Comparison of ENCODE assay signal across 8 cellular contexts in the genomic region with DNA sequence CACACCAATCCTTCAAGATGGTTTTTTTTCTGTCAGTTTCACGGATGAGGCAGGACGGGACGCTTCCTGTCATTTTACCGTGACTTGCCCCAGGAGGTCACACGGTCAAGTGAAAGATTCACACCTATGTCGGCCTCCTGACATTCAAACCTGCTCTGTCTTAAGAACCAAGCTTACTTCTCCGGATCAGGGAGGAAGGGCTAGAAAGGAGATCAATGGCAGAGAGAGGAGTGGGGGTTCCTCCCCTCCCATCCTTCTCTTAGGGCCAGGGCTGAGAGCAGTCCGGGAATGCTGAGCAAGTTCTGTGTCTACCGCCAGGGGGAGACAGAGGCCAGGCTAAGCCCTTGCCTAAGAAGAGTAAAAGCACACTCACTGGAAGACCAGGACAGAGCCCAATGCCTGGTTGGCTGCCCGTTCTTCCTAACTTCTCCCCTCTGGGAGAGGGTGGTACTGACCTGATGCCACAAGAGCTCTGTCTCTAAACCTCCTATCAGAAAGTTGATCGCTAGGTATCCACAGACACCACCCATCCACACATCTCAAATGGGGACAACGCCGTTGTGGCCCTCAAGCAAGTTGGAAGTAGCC. TPM values are rescaled to one million over a fixed set of nuclear protein-coding genes. Genes with fewer than 3 reads are reported as not detected.
A peak's percentile ranks its signal among the peaks of the same experiment; 100 is the strongest.
DNase-seq lines count a peak whose midpoint lies in the region; ATAC-seq, FAIRE-seq and TF ChIP-seq lines count a peak whose summit lies in the region.

No MANE protein-coding gene starts in this region.

- peaks cover under 1 to 4% of the 10 kb centered on the region in 2 experiments for H3K36me3 ChIP-seq in keratinocyte (ENCODE audit: control insufficient read depth in 2 of 2, extremely low read depth in 1 of 2, insufficient read depth in 2 of 2, low read length in 2 of 2)

- DNase-seq in GDM1 (lab: John Stamatoyannopoulos, UW), result peak; percentile 74
- DNase-seq in NCI-H2227 (lab: John Stamatoyannopoulos, UW; ENCODE audit: unreplicated experiment), result peak; percentile 94
- peak; percentile 47 to 65 (median 58) for DNase-seq in activated CD4-positive, CD25-positive, alpha-beta regulatory T cell (lab: John Stamatoyannopoulos, UW)
- DNase-seq in central memory CD8-positive, alpha-beta T cell (ENCODE audit: low spot score in 2 of 2), result peak; percentile 63 to 65
- DNase-seq in keratinocyte (ENCODE audit: low read depth, low spot score), result peak; percentile 80
- peak; percentile 67 to 80 for DNase-seq in stimulated activated CD4-positive, alpha-beta T cell treated with anti-CD3 and anti-CD28 coated beads, Interleukin-12 subunit alpha, Interleukin-12 subunit beta, amount 100 ng/mL, for 24 hours (ENCODE audit: low read depth in 2 of 2)

- H3K9ac ChIP-seq in keratinocyte (ENCODE audit: control insufficient read depth, extremely low read depth, insufficient read depth, low read length), result peak overlapping the region; percentile 78

- no peaks in the 10 kb centered on the region for H3K9me3 ChIP-seq in keratinocyte (ENCODE audit: control insufficient read depth, low read depth, low read length)

- H3K4me3 ChIP-seq in keratinocyte (ENCODE audit: control insufficient read depth in 2 of 3, extremely low read depth in 1 of 3, insufficient read depth in 2 of 3, low read depth in 1 of 3, low read length in 3 of 3), result peak overlapping the region; percentile 69 to 83 (median 80)

- no peaks in the 10 kb centered on the region for H3K9me3 Mint-ChIP-seq in central memory CD8-positive, alpha-beta T cell

- no peaks in the 10 kb centered on the region for H3K27me3 ChIP-seq in keratinocyte (ENCODE audit: control insufficient read depth, extremely low read depth, insufficient read depth, low read length)

- H3K79me2 ChIP-seq in keratinocyte (ENCODE audit: control insufficient read depth, insufficient read depth, low read length), result no peaks in the 10 kb centered on the region

- peaks cover 11% of the 10 kb centered on the region for H3K27me3 Mint-ChIP-seq in central memory CD8-positive, alpha-beta T cell

- peaks cover 7% of the 10 kb centered on the region for H3K36me3 Mint-ChIP-seq in central memory CD8-positive, alpha-beta T cell (ENCODE audit: insufficient read depth)

- peaks cover 8% of the 10 kb centered on the region for H3K4me1 ChIP-seq in keratinocyte (ENCODE audit: control insufficient read depth, extremely low read depth, insufficient read depth, low read length)

- TF ChIP-seq CTCF in keratinocyte (optimal IDR thresholded peaks at IDR 0.05 in 1 of 3, IDR thresholded peaks at IDR 0.05 in 1 of 3, conservative IDR thresholded peaks at IDR 0.05 in 1 of 3; ENCODE audit: extremely low read depth in 1 of 3, insufficient read depth in 2 of 3, low read length in 3 of 3), result peak; percentile 96 to 98 (median 97)

- peak overlapping the region; percentile 90 for H3K4me3 Mint-ChIP-seq in central memory CD8-positive, alpha-beta T cell

- ATAC-seq in HG02938 (IDR thresholded peaks at IDR 0.05; ENCODE audit: unreplicated experiment) (peak; percentile 32), HG02870 (IDR thresholded peaks at IDR 0.05; ENCODE audit: unreplicated experiment) (no peak)
- ATAC-seq in central memory CD8-positive, alpha-beta T cell (replicated peaks; ENCODE audit: extremely low read depth, poor library complexity, severe bottlenecking), result peak; percentile 34

- H3K4me1 Mint-ChIP-seq in central memory CD8-positive, alpha-beta T cell, result peaks cover 26% of the 10 kb centered on the region

- peak overlapping the region; percentile 75 for H3K27ac ChIP-seq in keratinocyte (ENCODE audit: control insufficient read depth, insufficient read depth, low read length)

- dilution Hi-C loops in keratinocyte (cut with MboI; ENCODE audit: extremely low pct_ligation_motif_present, low sequenced_read_pairs), result loop anchor here (5.0 kb wide), 1 partner anchor 66 kb away; no protein-coding TSS in a partner anchor

- H2AFZ ChIP-seq in keratinocyte (ENCODE audit: control insufficient read depth, low read length), result peak overlapping the region; percentile 97

- peak; percentile 92 for FAIRE-seq in keratinocyte (lab: Jason Lieb, UNC)

- peak overlapping the region; percentile 90 for H3K27ac Mint-ChIP-seq in central memory CD8-positive, alpha-beta T cell (ENCODE audit: low read depth)

- no peaks in the 10 kb centered on the region for H4K20me1 ChIP-seq in keratinocyte (ENCODE audit: control insufficient read depth, extremely low read depth, insufficient read depth, low read length)

- no peaks in the 10 kb centered on the region for H3K9me1 ChIP-seq in keratinocyte (ENCODE audit: control insufficient read depth, extremely low read depth, insufficient read depth, low read length)

- peak overlapping the region; percentile 100 for H3K4me2 ChIP-seq in keratinocyte (ENCODE audit: control insufficient read depth, extremely low read depth, insufficient read depth, low read depth, low read length)

RNA-seq across cellular contexts. Expression of a gene that starts 1.1 kb away (rescaled TPM):
- polyA plus RNA-seq in keratinocyte, result 7.7 to 14.2 TPM (median 7.7 TPM) in 3 replicates
- polyA plus RNA-seq in keratinocyte (2011; ENCODE audit: low read depth), result 1.3 TPM
- polyA plus RNA-seq in keratinocyte (2011; cell fraction: cytosol; rRNA removed), result 5.5 and 8.3 TPM in 2 replicates
- polyA plus RNA-seq in keratinocyte (2011; cell fraction: nucleus; rRNA removed), result 32.6 and 41.3 TPM in 2 replicates
- 7.1 and 7.8 TPM in 2 replicates for polyA plus RNA-seq in keratinocyte (2012; ENCODE audit: low replicate concordance)
- 4.0 to 7.7 TPM (median 6.9 TPM) in 3 replicates for polyA minus RNA-seq in keratinocyte
- polyA minus RNA-seq in keratinocyte (2011; cell fraction: cytosol; rRNA and poly(A)+ RNA removed), result 6.9 TPM
- 3.6 and 3.9 TPM in 2 replicates for polyA minus RNA-seq in keratinocyte (2011; cell fraction: nucleus; rRNA and poly(A)+ RNA removed)

RNA-seq across cellular contexts. Expression of a gene that starts 9.3 kb away (rescaled TPM):
- 639 to 942 TPM (median 813 TPM) in 3 replicates for polyA plus RNA-seq in keratinocyte
- 318 TPM for polyA plus RNA-seq in keratinocyte (2011; ENCODE audit: low read depth)
- polyA plus RNA-seq in keratinocyte (2011; cell fraction: cytosol; rRNA removed), result 729 and 994 TPM in 2 replicates
- polyA plus RNA-seq in keratinocyte (2011; cell fraction: nucleus; rRNA removed), result 447 and 491 TPM in 2 replicates
- polyA plus RNA-seq in keratinocyte (2012; ENCODE audit: low replicate concordance), result 415 and 728 TPM in 2 replicates
- polyA minus RNA-seq in keratinocyte, result 503 to 721 TPM (median 560 TPM) in 3 replicates
- 621 TPM for polyA minus RNA-seq in keratinocyte (2011; cell fraction: cytosol; rRNA and poly(A)+ RNA removed)
- polyA minus RNA-seq in keratinocyte (2011; cell fraction: nucleus; rRNA and poly(A)+ RNA removed), result 137 and 149 TPM in 2 replicates

RNA-seq across cellular contexts. Expression of a gene that starts 41.8 kb away (rescaled TPM):
- polyA plus RNA-seq in keratinocyte, result 28.6 to 39.2 TPM (median 30.6 TPM) in 3 replicates
- polyA plus RNA-seq in keratinocyte (2011; ENCODE audit: low read depth), result 36.0 TPM
- polyA plus RNA-seq in keratinocyte (2011; cell fraction: cytosol; rRNA removed), result 20.5 and 26.0 TPM in 2 replicates
- 86.0 and 114 TPM in 2 replicates for polyA plus RNA-seq in keratinocyte (2011; cell fraction: nucleus; rRNA removed)
- polyA plus RNA-seq in keratinocyte (2012; ENCODE audit: low replicate concordance), result 35.4 and 47.6 TPM in 2 replicates
- 37.8 to 59.4 TPM (median 52.1 TPM) in 3 replicates for polyA minus RNA-seq in keratinocyte
- polyA minus RNA-seq in keratinocyte (2011; cell fraction: cytosol; rRNA and poly(A)+ RNA removed), result 49.7 TPM
- 53.8 and 55.9 TPM in 2 replicates for polyA minus RNA-seq in keratinocyte (2011; cell fraction: nucleus; rRNA and poly(A)+ RNA removed)
